In the genomic region with DNA sequence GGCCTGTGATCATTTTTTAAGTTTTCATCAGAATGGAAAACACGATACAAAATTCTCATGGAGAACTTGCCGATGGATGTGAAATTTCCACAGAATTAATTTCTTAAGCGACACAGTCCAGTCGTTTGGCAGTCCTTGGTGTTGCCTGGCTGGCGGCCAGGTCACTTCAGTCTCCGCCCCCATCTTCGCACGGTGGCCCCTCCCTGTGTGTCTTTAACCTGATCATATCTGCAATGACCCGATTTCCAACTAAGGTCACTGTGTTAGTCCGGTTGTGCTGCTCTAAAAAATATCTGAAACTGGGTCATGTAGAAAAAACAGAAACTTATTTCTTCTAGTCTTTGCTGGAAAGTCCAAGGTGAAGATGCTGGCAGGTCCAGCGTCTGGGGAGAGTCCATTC, we compare ENCODE assay signal across 20 cellular contexts.
"Had no signal": no experiment of that assay in that cellular context is flagged by ENCODE, and none has a peak within 500 bp of the region (broad histone marks: within the 10 kb centered on the region; RNA-seq: fewer than 3 reads in every experiment).

No MANE protein-coding gene starts in this region.

- H2AFZ ChIP-seq: parathyroid adenoma had no signal

- H3K79me2 ChIP-seq: parathyroid adenoma had no signal

- H3K9me3 ChIP-seq: gastrocnemius medialis, left lung, mucosa of descending colon, neutrophil, sigmoid colon, suprapubic skin, tibial artery, upper lobe of left lung had no signal

- H3K9ac ChIP-seq: parathyroid adenoma had no signal

- H3K36me3 ChIP-seq: gastrocnemius medialis, left lung, neutrophil, sigmoid colon, suprapubic skin, tibial artery, upper lobe of left lung had no signal

- H3K4me1 ChIP-seq: gastrocnemius medialis, parathyroid adenoma, sigmoid colon, suprapubic skin, tibial artery had no signal

- DNase-seq: central memory CD4-positive, alpha-beta T cell; dorsolateral prefrontal cortex; effector CD4-positive, alpha-beta T cell; foreskin fibroblast; gastrocnemius medialis; head of caudate nucleus; left lung; mucosa of descending colon; naive B cell; sigmoid colon; stimulated activated naive B cell treated with anti-CD40 and anti-IgM and Interleukin-4, amounts not matched to agents 10 μg/mL and 1 μg/mL and 100 μg/mL, for 72 hours; tibial artery; upper lobe of left lung had no signal

- H3K27me3 ChIP-seq: dorsolateral prefrontal cortex, gastrocnemius medialis, left lung, neutrophil, sigmoid colon, suprapubic skin, tibial artery, upper lobe of left lung had no signal

- ATAC-seq: esophagus mucosa; gastrocnemius medialis; left lung; mucosa of descending colon; natural killer cell treated with Interleukin-12 subunit alpha and Interleukin-12 subunit beta and Interleukin-15 and Interleukin-18, amount 100 ng/mL, for 72 hours; stimulated activated naive B cell treated with anti-CD40 and anti-IgM and Interleukin-4, amounts not matched to agents 10 μg/mL and 1 μg/mL and 100 μg/mL, for 72 hours had no signal

- H3K4me3 ChIP-seq: dorsolateral prefrontal cortex, gastrocnemius medialis, left lung, lung, mucosa of descending colon, sigmoid colon, suprapubic skin, tibial artery, upper lobe of left lung had no signal

- H3K27ac ChIP-seq: dorsolateral prefrontal cortex, epithelial cell of prostate, gastrocnemius medialis, left lung, neutrophil, parathyroid adenoma, sigmoid colon, suprapubic skin, tibial artery, upper lobe of left lung had no signal
